18 cellular contexts compared by ENCODE assay signal in genomic region chrX:54534271-54534670, GRCh38. TPM values are rescaled to one million over a fixed set of nuclear protein-coding genes. Genes with fewer than 3 reads are reported as not detected.
DNase-seq lines count a peak whose midpoint lies in the region; ATAC-seq and TF ChIP-seq lines count a peak whose summit lies in the region.
"Had no signal": no experiment of that assay in that cellular context is flagged by ENCODE, and none has a peak within 500 bp of the region (broad histone marks: within the 10 kb centered on the region; RNA-seq: fewer than 3 reads in every experiment).

No MANE protein-coding gene starts in this region.

- H3K9me3 Mint-ChIP-seq in activated T-cell treated with anti-CD3 and anti-CD28 coated beads, Interleukin-2, amount 50 U/mL, for 4 hours = no peaks in the 10 kb centered on the region
- peaks cover 1% of the 10 kb centered on the region for H3K9me3 Mint-ChIP-seq in glutamatergic neuron (ENCODE audit: unreplicated experiment)
- H3K9me3 Mint-ChIP-seq in stimulated activated memory B cell treated with anti-CD40 and anti-IgM and Interleukin-4, amounts not matched to agents 10 μg/mL and 1 μg/mL and 100 μg/mL, for 72 hours = no peaks in the 10 kb centered on the region
- H3K9me3 Mint-ChIP-seq: activated B cell treated with CpG ODN at 0.5 μM for 24 hours had no signal

- no peaks in the 10 kb centered on the region for H3F3A ChIP-seq in PC-3 (ENCODE audit: low read length, unreplicated experiment)

- H3K36me3 ChIP-seq in PC-3 (ENCODE audit: low read depth, low read length) = peaks cover 29% of the 10 kb centered on the region
- H3K36me3 ChIP-seq: cardiac muscle cell had no signal

- BruUV-seq in PC-3 (replicated peaks; lab: Mats Ljungman, UMichigan) = no TSS peak

- CTCF ChIA-PET in PC-3 (lab: Charles Lee) = no interaction called here

- POLR2A ChIA-PET in PC-3 (lab: Charles Lee; ENCODE audit: unreplicated experiment) = no interaction called here

- no peaks in the 10 kb centered on the region for H3K27me3 ChIP-seq in PC-3 (ENCODE audit: low read length)
- H3K27me3 ChIP-seq: cardiac muscle cell, esophagus squamous epithelium had no signal

- no peaks in the 10 kb centered on the region for H3K27me3 Mint-ChIP-seq in activated T-cell treated with anti-CD3 and anti-CD28 coated beads, Interleukin-2, amount 50 U/mL, for 4 hours (ENCODE audit: low read depth)
- peaks cover 1% of the 10 kb centered on the region for H3K27me3 Mint-ChIP-seq in glutamatergic neuron (ENCODE audit: unreplicated experiment)
- H3K27me3 Mint-ChIP-seq in stimulated activated memory B cell treated with anti-CD40 and anti-IgM and Interleukin-4, amounts not matched to agents 10 μg/mL and 1 μg/mL and 100 μg/mL, for 72 hours = no peaks in the 10 kb centered on the region
- H3K27me3 Mint-ChIP-seq: activated B cell treated with CpG ODN at 0.5 μM for 24 hours, naive B cell had no signal

- no peaks in the 10 kb centered on the region for H3K9me2 ChIP-seq in PC-3 (replicated peaks; ENCODE audit: low read length)

- peaks cover 32% of the 10 kb centered on the region for H3K4me1 Mint-ChIP-seq in activated T-cell treated with anti-CD3 and anti-CD28 coated beads, Interleukin-2, amount 50 U/mL, for 4 hours (ENCODE audit: low read depth)
- no peaks in the 10 kb centered on the region for H3K4me1 Mint-ChIP-seq in glutamatergic neuron (ENCODE audit: low read depth, unreplicated experiment)
- H3K4me1 Mint-ChIP-seq in stimulated activated memory B cell treated with anti-CD40 and anti-IgM and Interleukin-4, amounts not matched to agents 10 μg/mL and 1 μg/mL and 100 μg/mL, for 72 hours = peaks cover 27% of the 10 kb centered on the region

- H3K27ac ChIP-seq in PC-3 (ENCODE audit: low read length) = no peak overlapping the region
- H3K27ac ChIP-seq: cardiac muscle cell, esophagus squamous epithelium had no signal

- no peak overlapping the region for H3K4me3 ChIP-seq in PC-3 (ENCODE audit: low read length)
- H3K4me3 ChIP-seq: cardiac muscle cell, esophagus squamous epithelium had no signal

- peak overlapping the region; percentile 43 for H3K27ac Mint-ChIP-seq in glutamatergic neuron (ENCODE audit: unreplicated experiment)
- H3K27ac Mint-ChIP-seq in stimulated activated memory B cell treated with anti-CD40 and anti-IgM and Interleukin-4, amounts not matched to agents 10 μg/mL and 1 μg/mL and 100 μg/mL, for 72 hours = peak overlapping the region; percentile 44
- H3K27ac Mint-ChIP-seq: activated B cell treated with CpG ODN at 0.5 μM for 24 hours had no signal

- TF ChIP-seq CTCF in PC-3 (conservative IDR thresholded peaks at IDR 0.05; ENCODE audit: low read depth, low read length) (no peak), glutamatergic neuron (IDR thresholded peaks at IDR 0.05; ENCODE audit: partially characterized antibody, unreplicated experiment) (no peak)

- intact Hi-C loops in PC-3 (cut with micrococcal nuclease) = loop anchor here (10.0 kb wide), 1 partner anchor 289 kb away; no protein-coding TSS in a partner anchor

- peaks cover 18% of the 10 kb centered on the region for H3K4me1 ChIP-seq in PC-3 (ENCODE audit: insufficient read depth, low read length)

- H3K4me3 Mint-ChIP-seq in activated T-cell treated with anti-CD3 and anti-CD28 coated beads, Interleukin-2, amount 50 U/mL, for 4 hours = peak overlapping the region; percentile 28
- H3K4me3 Mint-ChIP-seq in glutamatergic neuron (ENCODE audit: unreplicated experiment) = no peak overlapping the region
- peak overlapping the region; percentile 24 for H3K4me3 Mint-ChIP-seq in stimulated activated memory B cell treated with anti-CD40 and anti-IgM and Interleukin-4, amounts not matched to agents 10 μg/mL and 1 μg/mL and 100 μg/mL, for 72 hours
- H3K4me3 Mint-ChIP-seq: activated B cell treated with CpG ODN at 0.5 μM for 24 hours had no signal

- H2AFZ ChIP-seq in PC-3 (ENCODE audit: low read length) = no peak overlapping the region

- peaks cover 77% of the 10 kb centered on the region for H3K79me2 ChIP-seq in PC-3 (ENCODE audit: low read length)

- H3K9me3 ChIP-seq in PC-3 (ENCODE audit: low read length) = no peaks in the 10 kb centered on the region
- H3K9me3 ChIP-seq: esophagus squamous epithelium had no signal

- H3K4me2 ChIP-seq in PC-3 (ENCODE audit: low read length) = peak overlapping the region; percentile 28

- no peak for DNase-seq in activated T-cell treated with anti-CD3 and anti-CD28 coated beads, Interleukin-2, amount 50 U/mL, for 4 hours
- DNase-seq in activated T-cell treated with anti-CD3 and anti-CD28 coated beads for 4 hours (no peak), PC-3 (no peak), glutamatergic neuron (no peak), glomerular visceral epithelial cell (ENCODE audit: extremely low spot score) (no peak), DMS114 treated with DMSO at 0.1 percent for 48 hours (lab: John Stamatoyannopoulos, UW; ENCODE audit: unreplicated experiment) (no peak)
- no peak for DNase-seq in stimulated activated CD4-positive, alpha-beta T cell treated with anti-CD3 and anti-CD28 coated beads, Interleukin-2, amount 100 ng/mL, for 48 hours
- DNase-seq: activated B cell treated with CpG ODN at 0.5 μM for 24 hours; activated CD8-positive, alpha-beta memory T cell treated with anti-CD3 and anti-CD28 coated beads, Interleukin-2, amount 50 U/mL, for 48 hours; esophagus squamous epithelium; naive B cell; NCI-H1694; NCI-H226; stimulated activated naive CD4-positive, alpha-beta T cell treated with Interleukin-2 at 50 U/mL for 16 hours; SW 1271 had no signal

- no peak overlapping the region for H3K9ac ChIP-seq in PC-3 (ENCODE audit: low read length)

- no peaks in the 10 kb centered on the region for H4K20me1 ChIP-seq in PC-3 (ENCODE audit: low read length)

- no peak for ATAC-seq in activated T-cell treated with anti-CD3 and anti-CD28 coated beads, Interleukin-2, amount 50 U/mL, for 4 hours
- no peak for ATAC-seq in PC-3
- ATAC-seq in stimulated activated memory B cell treated with anti-CD40 and anti-IgM and Interleukin-4, amounts not matched to agents 10 μg/mL and 1 μg/mL and 100 μg/mL, for 72 hours = no peak
- ATAC-seq: HCT116 had no signal

- peaks cover 18% of the 10 kb centered on the region for H3K36me3 Mint-ChIP-seq in activated T-cell treated with anti-CD3 and anti-CD28 coated beads, Interleukin-2, amount 50 U/mL, for 4 hours (ENCODE audit: insufficient read depth)
- no peaks in the 10 kb centered on the region for H3K36me3 Mint-ChIP-seq in glutamatergic neuron (ENCODE audit: unreplicated experiment)
- H3K36me3 Mint-ChIP-seq in stimulated activated memory B cell treated with anti-CD40 and anti-IgM and Interleukin-4, amounts not matched to agents 10 μg/mL and 1 μg/mL and 100 μg/mL, for 72 hours = peaks cover 24% of the 10 kb centered on the region
- H3K36me3 Mint-ChIP-seq: naive B cell had no signal

RNA-seq across cellular contexts. Expression of gene GNL3L, which starts 4.3 kb away (rescaled TPM):
- 100 to 1,000 TPM; 105 to 111 (median 109) TPM for total RNA-seq in activated T-cell treated with anti-CD3 and anti-CD28 coated beads, Interleukin-2, amount 50 U/mL, for 4 hours
- total RNA-seq in PC-3 (2014; rRNA removed) (50.3 and 63.7 TPM in 2 replicates), glutamatergic neuron (ENCODE audit: unreplicated experiment) (29.2 TPM)

RNA-seq across cellular contexts. Expression of gene FGD1, which starts 38.2 kb away (rescaled TPM):
- under 1 TPM; 0.11 to 0.15 (median 0.13) TPM for total RNA-seq in activated T-cell treated with anti-CD3 and anti-CD28 coated beads, Interleukin-2, amount 50 U/mL, for 4 hours
- total RNA-seq in PC-3 (2014; rRNA removed) (9.9 and 18.5 TPM in 2 replicates), glutamatergic neuron (ENCODE audit: unreplicated experiment) (18.8 TPM)
- total RNA-seq: activated B cell treated with CpG ODN at 0.5 μM for 24 hours had no signal
